ENCODE assay signal across 17 cellular contexts in genomic region chr12:9796916-9797315, GRCh38.
DNase-seq lines count a peak whose midpoint lies in the region; ATAC-seq lines count a peak whose summit lies in the region.
"Had no signal": no experiment of that assay in that cellular context is flagged by ENCODE, and none has a peak within 500 bp of the region (broad histone marks: within the 10 kb centered on the region; RNA-seq: fewer than 3 reads in every experiment).

No MANE protein-coding gene starts in this region.

- peak overlapping the region; percentile 80 for H3K27ac ChIP-seq in SK-N-MC
- H3K27ac ChIP-seq: colonic mucosa, ovary had no signal

- H3K4me3 ChIP-seq in SK-N-MC, result peak overlapping the region; percentile 71
- H3K4me3 ChIP-seq: colonic mucosa, mucosa of descending colon, ovary had no signal

- peaks cover 51% of the 10 kb centered on the region for H3K4me1 Mint-ChIP-seq in activated naive CD4-positive, alpha-beta T cell treated with anti-CD3 and anti-CD28 coated beads, Interleukin-2, amount 50 U/mL, for 24 hours
- peaks cover 33% of the 10 kb centered on the region for H3K4me1 Mint-ChIP-seq in dendritic cell treated with granulocyte-macrophage colony-stimulating factor and Interleukin-4, amounts not matched to agents 40 ng/mL and 50 ng/mL, for 4 days (ENCODE audit: low read depth)

- ATAC-seq in HG03565 (IDR thresholded peaks at IDR 0.05; ENCODE audit: unreplicated experiment), result no peak
- ATAC-seq in GM18502 (IDR thresholded peaks at IDR 0.05; ENCODE audit: poor library complexity, unreplicated experiment), result no peak
- ATAC-seq: mucosa of descending colon had no signal

- H3K4me3 Mint-ChIP-seq in activated naive CD4-positive, alpha-beta T cell treated with anti-CD3 and anti-CD28 coated beads, Interleukin-2, amount 50 U/mL, for 24 hours, result peak overlapping the region; percentile 92
- peak overlapping the region; percentile 17 for H3K4me3 Mint-ChIP-seq in dendritic cell treated with granulocyte-macrophage colony-stimulating factor and Interleukin-4, amounts not matched to agents 40 ng/mL and 50 ng/mL, for 4 days
- H3K4me3 Mint-ChIP-seq: HFFc6 had no signal

- no peaks in the 10 kb centered on the region for H3K27me3 Mint-ChIP-seq in activated naive CD4-positive, alpha-beta T cell treated with anti-CD3 and anti-CD28 coated beads, Interleukin-2, amount 50 U/mL, for 24 hours
- H3K27me3 Mint-ChIP-seq in dendritic cell treated with granulocyte-macrophage colony-stimulating factor and Interleukin-4, amounts not matched to agents 40 ng/mL and 50 ng/mL, for 4 days, result no peaks in the 10 kb centered on the region

- no peaks in the 10 kb centered on the region for H3K9me3 ChIP-seq in SK-N-MC (ENCODE audit: low read depth, low read length)
- H3K9me3 ChIP-seq: colonic mucosa, mucosa of descending colon, ovary had no signal

- peak overlapping the region; percentile 55 for H3K9ac ChIP-seq in SK-N-MC (ENCODE audit: insufficient read length)

- H3K27ac Mint-ChIP-seq in activated naive CD4-positive, alpha-beta T cell treated with anti-CD3 and anti-CD28 coated beads, Interleukin-2, amount 50 U/mL, for 24 hours, result peak overlapping the region; percentile 93
- H3K27ac Mint-ChIP-seq in dendritic cell treated with granulocyte-macrophage colony-stimulating factor and Interleukin-4, amounts not matched to agents 40 ng/mL and 50 ng/mL, for 4 days, result peak overlapping the region; percentile 76
- H3K27ac Mint-ChIP-seq: HFFc6 had no signal

- H3K36me3 Mint-ChIP-seq in activated naive CD4-positive, alpha-beta T cell treated with anti-CD3 and anti-CD28 coated beads, Interleukin-2, amount 50 U/mL, for 24 hours, result peaks cover 3% of the 10 kb centered on the region
- H3K36me3 Mint-ChIP-seq in dendritic cell treated with granulocyte-macrophage colony-stimulating factor and Interleukin-4, amounts not matched to agents 40 ng/mL and 50 ng/mL, for 4 days (ENCODE audit: low read depth), result no peaks in the 10 kb centered on the region

- no peaks in the 10 kb centered on the region for H3K36me3 ChIP-seq in SK-N-MC (ENCODE audit: insufficient read depth, low read length)
- H3K36me3 ChIP-seq: colonic mucosa, ovary had no signal

- peaks cover 7% of the 10 kb centered on the region for H3K9me3 Mint-ChIP-seq in activated naive CD4-positive, alpha-beta T cell treated with anti-CD3 and anti-CD28 coated beads, Interleukin-2, amount 50 U/mL, for 24 hours
- no peaks in the 10 kb centered on the region for H3K9me3 Mint-ChIP-seq in dendritic cell treated with granulocyte-macrophage colony-stimulating factor and Interleukin-4, amounts not matched to agents 40 ng/mL and 50 ng/mL, for 4 days
- H3K9me3 Mint-ChIP-seq: HFFc6 had no signal

- DNase-seq in activated naive CD4-positive, alpha-beta T cell treated with Interleukin-2 at 50 U/mL for 16 hours, result no peak
- DNase-seq in SK-N-MC (ENCODE audit: low read depth, low spot score) (no peak), cerebellar cortex (ENCODE audit: low spot score) (no peak)
- no peak for DNase-seq in activated effector memory CD4-positive, alpha-beta T cell treated with Interleukin-2 at 50 U/mL for 16 hours
- DNase-seq: colonic mucosa, DMS79, erythroblast, HFFc6, mucosa of descending colon, NCI-H187, NCI-H69, ovary, T-helper 9 cell had no signal

- intact Hi-C loops in dendritic cell treated with granulocyte-macrophage colony-stimulating factor and Interleukin-4, amounts not matched to agents 40 ng/mL and 50 ng/mL, for 4 days (cut with micrococcal nuclease), result loop anchor here (2.0 kb wide), 1 partner anchor 46 kb away; no protein-coding TSS in a partner anchor
